In genomic region chr12:52530905-52531304, GRCh38 we compare ENCODE assay signal across 19 cellular contexts. TPM values are rescaled to one million over a fixed set of nuclear protein-coding genes. Genes with fewer than 3 reads are reported as not detected.
DNase-seq lines count a peak whose midpoint lies in the region; ATAC-seq, FAIRE-seq and TF ChIP-seq lines count a peak whose summit lies in the region.
"Had no signal": no experiment of that assay in that cellular context is flagged by ENCODE, and none has a peak within 500 bp of the region (broad histone marks: within the 10 kb centered on the region; RNA-seq: fewer than 3 reads in every experiment).

No MANE protein-coding gene starts in this region.

- no peaks in the 10 kb centered on the region for H3K27me3 ChIP-seq in BLaER1 treated with 17β-estradiol and CSF1 and Interleukin-3, amounts not matched to agents 10 nM and 100 nM
- H3K27me3 ChIP-seq in GM06990 (replicated peaks; ENCODE audit: control insufficient read depth, insufficient read depth, low read length) (no peaks in the 10 kb centered on the region; the same call in 1 of the 2 replicates), K562 (ENCODE audit: control insufficient read depth in 2 of 2, insufficient read depth in 2 of 2, low read length in 2 of 2) (peaks cover 5 to 39% of the 10 kb centered on the region in 2 experiments; a peak in 4 of 5 replicates), upper lobe of right lung (no peaks in the 10 kb centered on the region)

- CTCF ChIA-PET in K562 (lab: Yijun Ruan, JAX; ENCODE audit: low intra/inter-chr PET ratio): no interaction called here

- in situ Hi-C loops in K562 (cut with MboI): no loop called here

- H3K9me1 ChIP-seq in K562 (ENCODE audit: control insufficient read depth, insufficient read depth, low read length): no peaks in the 10 kb centered on the region

- TF ChIP-seq RAD21 in K562 (CRISPR knock-in tag; conservative IDR thresholded peaks at IDR 0.05 in 1 of 2, IDR thresholded peaks at IDR 0.05 in 1 of 2): peak in 1 of 2 experiments; percentile 9; a peak in 1 of 4 replicates

- H2AFZ ChIP-seq in K562 (ENCODE audit: low read depth, low read length): no peak overlapping the region

- TF ChIP-seq POLR2A in K562 (conservative IDR thresholded peaks at IDR 0.05): no peak

- H3K4me1 ChIP-seq in BLaER1 treated with 17β-estradiol and CSF1 and Interleukin-3, amounts not matched to agents 10 nM and 100 nM: peaks cover 14 to 26% (median 18%) of the 10 kb centered on the region in 10 experiments; a peak in 17 of 20 replicates
- H3K4me1 ChIP-seq in K562 (replicated peaks in 1 of 2; ENCODE audit: control insufficient read depth in 2 of 2, insufficient read depth in 2 of 2, low read length in 2 of 2) (no peaks in the 10 kb centered on the region), upper lobe of right lung (no peaks in the 10 kb centered on the region)

- no TSS peak for BruUV-seq in K562 (replicated peaks; lab: Mats Ljungman, UMichigan)

- no peak overlapping the region for H3K9ac ChIP-seq in BLaER1 treated with 17β-estradiol and CSF1 and Interleukin-3, amounts not matched to agents 10 nM and 100 nM
- H3K9ac ChIP-seq in K562 (ENCODE audit: insufficient read depth in 1 of 2, low read depth in 2 of 2, low read length in 2 of 2): no peak overlapping the region

- H3K27ac ChIP-seq in BLaER1 treated with 17β-estradiol and CSF1 and Interleukin-3, amounts not matched to agents 10 nM and 100 nM: no peak overlapping the region
- no peak overlapping the region for H3K27ac ChIP-seq in K562 (ENCODE audit: extremely low read depth, low read depth, low read length)
- H3K27ac ChIP-seq in upper lobe of right lung: no peak overlapping the region

- H4K20me1 ChIP-seq in BLaER1 treated with 17β-estradiol and CSF1 and Interleukin-3, amounts not matched to agents 10 nM and 100 nM: no peaks in the 10 kb centered on the region
- H4K20me1 ChIP-seq in K562 (replicated peaks; ENCODE audit: control insufficient read depth, insufficient read depth, low read length): peaks cover 5% of the 10 kb centered on the region; the same call in 1 of the 2 replicates

- no peak for FAIRE-seq in K562 (lab: Jason Lieb, UNC)
- FAIRE-seq: A204.1, H1, HepG2 had no signal

- DNase-seq in GM06990 (ENCODE audit: extremely low read depth, insufficient read length) (no peak), K562 (ENCODE audit: extremely low read depth in 1 of 4, low spot score in 3 of 4) (no peak), upper lobe of right lung (peak; percentile 18), midbrain (lab: John Stamatoyannopoulos, UW) (no peak)
- DNase-seq: AML-193; CD4-positive, alpha-beta memory T cell; DMS153; DMS79; GDM1; H9 had no signal

- TF ChIP-seq CTCF in GM06990 (IDR thresholded peaks at IDR 0.05; ENCODE audit: insufficient read depth, low read length, poor library complexity, severe bottlenecking) (peak; percentile 21), K562 (IDR thresholded peaks at IDR 0.05 in 2 of 3, conservative IDR thresholded peaks at IDR 0.05 in 1 of 3; ENCODE audit: insufficient read depth in 2 of 3, low read depth in 1 of 3, low read length in 3 of 3) (peak in 2 of 3 experiments; percentile 22 to 28; a peak in 1 of 6 replicates), upper lobe of right lung (IDR thresholded peaks at IDR 0.05) (no peak)

- 0% methylated on average over 2 of the region's 2 CpGs for WGBS in K562 (ENCODE audit: insufficient coverage, low coverage, missing lambda C conversion rate)

- no peaks in the 10 kb centered on the region for H3K9me3 ChIP-seq in BLaER1 treated with 17β-estradiol and CSF1 and Interleukin-3, amounts not matched to agents 10 nM and 100 nM (replicated peaks in 1 of 11)
- H3K9me3 ChIP-seq in K562 (replicated peaks; ENCODE audit: control insufficient read depth, insufficient read depth, low read depth, low read length) (no peaks in the 10 kb centered on the region), upper lobe of right lung (no peaks in the 10 kb centered on the region)

- no peaks in the 10 kb centered on the region for H3K79me2 ChIP-seq in K562 (ENCODE audit: control insufficient read depth, insufficient read depth, low read length)

- TF ChIP-seq EP300 in K562 (IDR thresholded peaks at IDR 0.05; ENCODE audit: low read length): no peak

- no peaks in the 10 kb centered on the region for H3K36me3 ChIP-seq in BLaER1 treated with 17β-estradiol and CSF1 and Interleukin-3, amounts not matched to agents 10 nM and 100 nM
- H3K36me3 ChIP-seq in GM06990 (ENCODE audit: control insufficient read depth, insufficient read depth, low read length): no peaks in the 10 kb centered on the region
- no peaks in the 10 kb centered on the region for H3K36me3 ChIP-seq in K562 (ENCODE audit: control insufficient read depth, insufficient read depth, low read length)
- no peaks in the 10 kb centered on the region for H3K36me3 ChIP-seq in upper lobe of right lung

- peak overlapping the region in 8 of 11 experiments; percentile 26 to 68 (median 33); a peak in 12 of 22 replicates for H3K4me2 ChIP-seq in BLaER1 treated with 17β-estradiol and CSF1 and Interleukin-3, amounts not matched to agents 10 nM and 100 nM
- H3K4me2 ChIP-seq in K562 (ENCODE audit: insufficient read depth, low read length): no peak overlapping the region

- intact Hi-C loops in K562 (cut with micrococcal nuclease) (no loop called here), upper lobe of right lung (cut with DNase I) (no loop called here)

- POLR2A ChIA-PET in K562 (lab: Yijun Ruan, JAX): interaction anchor here (0.7 to 1.1 kb wide), 2 partner anchors 10 to 95 kb away, joined by 3 read pairs; no protein-coding TSS in a partner anchor

- ATAC-seq in K562 (peak; percentile 51; the same call in 2 of the 3 replicates), upper lobe of right lung (no peak), HG02981 (IDR thresholded peaks at IDR 0.05; ENCODE audit: unreplicated experiment) (no peak)
- ATAC-seq: HepG2 had no signal

- no peak overlapping the region for H3K4me3 ChIP-seq in BLaER1 treated with 17β-estradiol and CSF1 and Interleukin-3, amounts not matched to agents 10 nM and 100 nM
- no peak overlapping the region for H3K4me3 ChIP-seq in GM06990 (replicated peaks; ENCODE audit: low read depth, low read length)
- no peak overlapping the region for H3K4me3 ChIP-seq in K562
- H3K4me3 ChIP-seq in upper lobe of right lung: no peak overlapping the region

RNA-seq across cellular contexts. Expression of gene KRT5, which starts 10.7 kb away (rescaled TPM):
- not detected in 2 replicates for total RNA-seq in K562 (2011; cell fraction: chromatin; rRNA removed; ENCODE audit: low replicate concordance)
- 0.26 TPM in 1 of 2 replicates, not detected in the other for total RNA-seq in K562 (2011; cell fraction: nucleolus; rRNA removed)
- total RNA-seq in K562 (2011; cell fraction: nucleoplasm; rRNA removed): not detected in 2 replicates
- total RNA-seq in K562 (2014; rRNA removed) (not detected in 2 replicates), K562 (2014; rRNA removed; fragmentation: Illumina TruSeq; extraction: Trizol) (not detected in 2 replicates), K562 (2015; rRNA removed; fragmentation: Illumina TruSeq; extraction: Trizol) (not detected in 2 replicates), K562 (2021) (not detected in 2 replicates), upper lobe of right lung (8.8 TPM)
- polyA plus RNA-seq in K562 (2011; rRNA removed) (0.12 and 0.32 TPM in 2 replicates), K562 (2014; fragmentation: Illumina TruSeq; extraction: Trizol) (not detected in 2 replicates), K562 (2014; fragmentation: Nextera tagmentation; extraction: Ambion mirVana) (not detected), K562 (2014; rRNA removed) (not detected in 2 replicates)
- polyA plus RNA-seq in K562 (2011; cell fraction: cytosol; rRNA removed): 0.07 and 0.09 TPM in 2 replicates
- not detected in 2 replicates for polyA plus RNA-seq in K562 (2011; cell fraction: nucleus; rRNA removed)
- polyA plus RNA-seq in K562 (2012): not detected in 2 replicates
- 0.30 TPM in 1 of 2 replicates, not detected in the other for polyA minus RNA-seq in K562 (2011; rRNA and poly(A)+ RNA removed)
- polyA minus RNA-seq in K562 (2011; cell fraction: cytosol; rRNA and poly(A)+ RNA removed): not detected in 2 replicates
- not detected in 2 replicates for polyA minus RNA-seq in K562 (2011; cell fraction: nucleus; rRNA and poly(A)+ RNA removed)
- total RNA-seq: CD4-positive, alpha-beta memory T cell; Daoy; H1; H9; HepG2 had no signal
- polyA plus RNA-seq: BJ; CD14-positive monocyte; CD4-positive, alpha-beta memory T cell; IgD-negative memory B cell had no signal

RNA-seq across cellular contexts. Expression of gene KRT71, which starts 22.0 kb away (rescaled TPM):
- total RNA-seq in K562 (2011; cell fraction: chromatin; rRNA removed; ENCODE audit: low replicate concordance): not detected in 2 replicates
- not detected in 2 replicates for total RNA-seq in K562 (2011; cell fraction: nucleolus; rRNA removed)
- not detected in 2 replicates for total RNA-seq in K562 (2011; cell fraction: nucleoplasm; rRNA removed)
- total RNA-seq in K562 (2014; rRNA removed): not detected in 2 replicates
- total RNA-seq in K562 (2014; rRNA removed; fragmentation: Illumina TruSeq; extraction: Trizol): not detected in 2 replicates
- not detected in 2 replicates for total RNA-seq in K562 (2015; rRNA removed; fragmentation: Illumina TruSeq; extraction: Trizol)
- not detected in 2 replicates for total RNA-seq in K562 (2021)
- polyA plus RNA-seq in K562 (2011; rRNA removed): not detected in 2 replicates
- not detected in 2 replicates for polyA plus RNA-seq in K562 (2011; cell fraction: cytosol; rRNA removed)
- polyA plus RNA-seq in K562 (2011; cell fraction: nucleus; rRNA removed): not detected in 2 replicates
- polyA plus RNA-seq in K562 (2012): not detected in 2 replicates
- polyA plus RNA-seq in K562 (2014; fragmentation: Illumina TruSeq; extraction: Trizol): not detected in 2 replicates
- not detected for polyA plus RNA-seq in K562 (2014; fragmentation: Nextera tagmentation; extraction: Ambion mirVana)
- polyA plus RNA-seq in K562 (2014; rRNA removed): not detected in 2 replicates
- not detected in 2 replicates for polyA minus RNA-seq in K562 (2011; rRNA and poly(A)+ RNA removed)
- polyA minus RNA-seq in K562 (2011; cell fraction: cytosol; rRNA and poly(A)+ RNA removed): not detected in 2 replicates
- polyA minus RNA-seq in K562 (2011; cell fraction: nucleus; rRNA and poly(A)+ RNA removed): not detected in 2 replicates
- not detected for total RNA-seq in upper lobe of right lung
- total RNA-seq: CD4-positive, alpha-beta memory T cell; Daoy; H1; H9; HepG2 had no signal
- polyA plus RNA-seq: BJ; CD14-positive monocyte; CD4-positive, alpha-beta memory T cell; H1; HepG2; IgD-negative memory B cell had no signal

RNA-seq across cellular contexts. Expression of gene KRT6A, which starts 37.8 kb away (rescaled TPM):
- total RNA-seq in K562 (2011; cell fraction: chromatin; rRNA removed; ENCODE audit: low replicate concordance): not detected in 2 replicates
- total RNA-seq in K562 (2011; cell fraction: nucleolus; rRNA removed): 0.26 TPM in 1 of 2 replicates, not detected in the other
- total RNA-seq in K562 (2011; cell fraction: nucleoplasm; rRNA removed): not detected in 2 replicates
- total RNA-seq in K562 (2014; rRNA removed) (not detected in 2 replicates), K562 (2014; rRNA removed; fragmentation: Illumina TruSeq; extraction: Trizol) (not detected in 2 replicates), K562 (2015; rRNA removed; fragmentation: Illumina TruSeq; extraction: Trizol) (not detected in 2 replicates), K562 (2021) (not detected in 2 replicates), upper lobe of right lung (3.0 TPM)
- polyA plus RNA-seq in K562 (2011; rRNA removed) (0.26 TPM in 1 of 2 replicates, not detected in the other), K562 (2014; fragmentation: Illumina TruSeq; extraction: Trizol) (not detected in 2 replicates), K562 (2014; fragmentation: Nextera tagmentation; extraction: Ambion mirVana) (not detected), K562 (2014; rRNA removed) (not detected in 2 replicates)
- 0.03 and 0.07 TPM in 2 replicates for polyA plus RNA-seq in K562 (2011; cell fraction: cytosol; rRNA removed)
- not detected in 2 replicates for polyA plus RNA-seq in K562 (2011; cell fraction: nucleus; rRNA removed)
- not detected in 2 replicates for polyA plus RNA-seq in K562 (2012)
- polyA minus RNA-seq in K562 (2011; rRNA and poly(A)+ RNA removed): 0.30 TPM in 1 of 2 replicates, not detected in the other
- not detected in 2 replicates for polyA minus RNA-seq in K562 (2011; cell fraction: cytosol; rRNA and poly(A)+ RNA removed)
- 0.13 TPM in 1 of 2 replicates, not detected in the other for polyA minus RNA-seq in K562 (2011; cell fraction: nucleus; rRNA and poly(A)+ RNA removed)
- total RNA-seq: CD4-positive, alpha-beta memory T cell; Daoy; H1; H9; HepG2 had no signal
- polyA plus RNA-seq: BJ; CD14-positive monocyte; CD4-positive, alpha-beta memory T cell; IgD-negative memory B cell had no signal

RNA-seq across cellular contexts. Expression of gene KRT74, which starts 42.7 kb away (rescaled TPM):
- not detected in 2 replicates for total RNA-seq in K562 (2011; cell fraction: chromatin; rRNA removed; ENCODE audit: low replicate concordance)
- not detected in 2 replicates for total RNA-seq in K562 (2011; cell fraction: nucleolus; rRNA removed)
- total RNA-seq in K562 (2011; cell fraction: nucleoplasm; rRNA removed): not detected in 2 replicates
- not detected in 2 replicates for total RNA-seq in K562 (2014; rRNA removed)
- not detected in 2 replicates for total RNA-seq in K562 (2014; rRNA removed; fragmentation: Illumina TruSeq; extraction: Trizol)
- not detected in 2 replicates for total RNA-seq in K562 (2015; rRNA removed; fragmentation: Illumina TruSeq; extraction: Trizol)
- total RNA-seq in K562 (2021): not detected in 2 replicates
- not detected in 2 replicates for polyA plus RNA-seq in K562 (2011; rRNA removed)
- polyA plus RNA-seq in K562 (2011; cell fraction: cytosol; rRNA removed): not detected in 2 replicates
- not detected in 2 replicates for polyA plus RNA-seq in K562 (2011; cell fraction: nucleus; rRNA removed)
- polyA plus RNA-seq in K562 (2012): not detected in 2 replicates
- polyA plus RNA-seq in K562 (2014; fragmentation: Illumina TruSeq; extraction: Trizol): not detected in 2 replicates
- polyA plus RNA-seq in K562 (2014; fragmentation: Nextera tagmentation; extraction: Ambion mirVana): not detected
- not detected in 2 replicates for polyA plus RNA-seq in K562 (2014; rRNA removed)
- not detected in 2 replicates for polyA minus RNA-seq in K562 (2011; rRNA and poly(A)+ RNA removed)
- not detected in 2 replicates for polyA minus RNA-seq in K562 (2011; cell fraction: cytosol; rRNA and poly(A)+ RNA removed)
- not detected in 2 replicates for polyA minus RNA-seq in K562 (2011; cell fraction: nucleus; rRNA and poly(A)+ RNA removed)
- total RNA-seq in upper lobe of right lung: not detected
- total RNA-seq: CD4-positive, alpha-beta memory T cell; Daoy; H1; H9; HepG2 had no signal
- polyA plus RNA-seq: BJ; CD14-positive monocyte; CD4-positive, alpha-beta memory T cell; H1; HepG2; IgD-negative memory B cell had no signal

RNA-seq across cellular contexts. Expression of gene KRT6C, which starts 57.3 kb away (rescaled TPM):
- not detected in 2 replicates for total RNA-seq in K562 (2011; cell fraction: chromatin; rRNA removed; ENCODE audit: low replicate concordance)
- total RNA-seq in K562 (2011; cell fraction: nucleolus; rRNA removed): not detected in 2 replicates
- total RNA-seq in K562 (2011; cell fraction: nucleoplasm; rRNA removed): not detected in 2 replicates
- total RNA-seq in K562 (2014; rRNA removed) (not detected in 2 replicates), K562 (2014; rRNA removed; fragmentation: Illumina TruSeq; extraction: Trizol) (not detected in 2 replicates), K562 (2015; rRNA removed; fragmentation: Illumina TruSeq; extraction: Trizol) (not detected in 2 replicates), K562 (2021) (not detected in 2 replicates), upper lobe of right lung (not detected)
- polyA plus RNA-seq in K562 (2011; rRNA removed) (not detected in 2 replicates), K562 (2014; fragmentation: Illumina TruSeq; extraction: Trizol) (not detected in 2 replicates), K562 (2014; fragmentation: Nextera tagmentation; extraction: Ambion mirVana) (not detected), K562 (2014; rRNA removed) (not detected in 2 replicates)
- not detected in 2 replicates for polyA plus RNA-seq in K562 (2011; cell fraction: cytosol; rRNA removed)
- polyA plus RNA-seq in K562 (2011; cell fraction: nucleus; rRNA removed): not detected in 2 replicates
- not detected in 2 replicates for polyA plus RNA-seq in K562 (2012)
- polyA minus RNA-seq in K562 (2011; rRNA and poly(A)+ RNA removed): not detected in 2 replicates
- not detected in 2 replicates for polyA minus RNA-seq in K562 (2011; cell fraction: cytosol; rRNA and poly(A)+ RNA removed)
- polyA minus RNA-seq in K562 (2011; cell fraction: nucleus; rRNA and poly(A)+ RNA removed): not detected in 2 replicates
- total RNA-seq: CD4-positive, alpha-beta memory T cell; Daoy; H1; H9; HepG2 had no signal
- polyA plus RNA-seq: BJ; CD14-positive monocyte; CD4-positive, alpha-beta memory T cell; H1; IgD-negative memory B cell had no signal
